In genomic region chr10:87866575-87866974, GRCh38 we compare ENCODE assay signal across 9 cellular contexts. TPM values are rescaled to one million over a fixed set of nuclear protein-coding genes. Genes with fewer than 3 reads are reported as not detected.
DNase-seq lines count a peak whose midpoint lies in the region; ATAC-seq and TF ChIP-seq lines count a peak whose summit lies in the region.
"Had no signal": no experiment of that assay in that cellular context is flagged by ENCODE, and none has a peak within 500 bp of the region (broad histone marks: within the 10 kb centered on the region; RNA-seq: fewer than 3 reads in every experiment).

No MANE protein-coding gene starts in this region.

- peaks cover 59% of the 10 kb centered on the region for H3K4me1 Mint-ChIP-seq in central memory CD8-positive, alpha-beta T cell
- H3K4me1 Mint-ChIP-seq in naive B cell, result peaks cover 44 to 61% (median 50%) of the 10 kb centered on the region in 3 donors

- H3K36me3 Mint-ChIP-seq in central memory CD8-positive, alpha-beta T cell (ENCODE audit: insufficient read depth), result peaks cover 38% of the 10 kb centered on the region
- peaks cover 0 to 7% of the 10 kb centered on the region in 2 donors for H3K36me3 Mint-ChIP-seq in naive B cell

- no peaks in the 10 kb centered on the region for H3K9me3 Mint-ChIP-seq in central memory CD8-positive, alpha-beta T cell
- H3K9me3 Mint-ChIP-seq in naive B cell, result no peaks in the 10 kb centered on the region

- DNase-seq in AG10803 (ENCODE audit: low read depth), result no peak
- DNase-seq in Jurkat, Clone E6-1 (ENCODE audit: low read depth, low spot score), result no peak
- DNase-seq in central memory CD8-positive, alpha-beta T cell (ENCODE audit: low spot score in 2 of 2), result no peak
- DNase-seq in naive B cell, result no peak
- no peak for DNase-seq in DMS53 treated with DMSO at 0.1 percent for 48 hours (lab: John Stamatoyannopoulos, UW; ENCODE audit: unreplicated experiment)
- DNase-seq in NCI-H524 treated with DMSO at 0.1 percent for 48 hours (lab: John Stamatoyannopoulos, UW), result no peak
- no peak for DNase-seq in activated gamma-delta T cell treated with Interleukin-2 at 50 U/mL for 16 hours
- DNase-seq: NCI-H2029 had no signal

- TF ChIP-seq CTCF in AG10803 (conservative IDR thresholded peaks at IDR 0.05; ENCODE audit: low read length), result no peak

- peak overlapping the region; percentile 85 for H3K4me3 ChIP-seq in AG10803 (ENCODE audit: low read length)
- H3K4me3 ChIP-seq in Jurkat, Clone E6-1 (ENCODE audit: low read length), result peak overlapping the region; percentile 99

- peak overlapping the region; percentile 89 for H3K4me3 Mint-ChIP-seq in central memory CD8-positive, alpha-beta T cell
- H3K4me3 Mint-ChIP-seq in naive B cell, result peak overlapping the region; percentile 71 to 99 (median 96)

- peak overlapping the region; percentile 75 for H3K27ac Mint-ChIP-seq in central memory CD8-positive, alpha-beta T cell (ENCODE audit: low read depth)
- H3K27ac Mint-ChIP-seq in naive B cell, result peak overlapping the region in 4 of 6 donors; percentile 44 to 94 (median 58)

- ATAC-seq in central memory CD8-positive, alpha-beta T cell (replicated peaks; ENCODE audit: extremely low read depth, poor library complexity, severe bottlenecking), result no peak
- ATAC-seq in naive B cell (ENCODE audit: low read depth in 2 of 2) (no peak), HG02642 (IDR thresholded peaks at IDR 0.05; ENCODE audit: poor library complexity, unreplicated experiment) (no peak)

- H3K27me3 Mint-ChIP-seq in central memory CD8-positive, alpha-beta T cell, result no peaks in the 10 kb centered on the region
- no peaks in the 10 kb centered on the region for H3K27me3 Mint-ChIP-seq in naive B cell

RNA-seq across cellular contexts. Expression of gene PTEN, which starts 3.1 kb away (rescaled TPM):
- 48.2 TPM for polyA plus RNA-seq in Jurkat, Clone E6-1 (2012; ENCODE audit: insufficient read depth, insufficient read length)
- 10 to 100 TPM; 34.1 to 53.4 (median 46.7) TPM for polyA plus RNA-seq in naive B cell (ENCODE audit: low read depth in 6 of 6)

RNA-seq across cellular contexts. Expression of gene KLLN, which starts 3.2 kb away (rescaled TPM):
- 4.2 TPM for polyA plus RNA-seq in Jurkat, Clone E6-1 (2012; ENCODE audit: insufficient read depth, insufficient read length)
- polyA plus RNA-seq in naive B cell (ENCODE audit: low read depth in 6 of 6), result under 1 TPM in 5 of 6 donors, not detected in 1; 0.09 to 0.55 (median 0.22) TPM

RNA-seq across cellular contexts. Expression of gene ATAD1, which starts 48.5 kb away (rescaled TPM):
- 30.2 TPM for polyA plus RNA-seq in Jurkat, Clone E6-1 (2012; ENCODE audit: insufficient read depth, insufficient read length)
- 10 to 100 TPM; 21.1 to 32.2 (median 30.4) TPM for polyA plus RNA-seq in naive B cell (ENCODE audit: low read depth in 6 of 6)
